Comparison of ENCODE assay signal across 9 cellular contexts in the genomic region with DNA sequence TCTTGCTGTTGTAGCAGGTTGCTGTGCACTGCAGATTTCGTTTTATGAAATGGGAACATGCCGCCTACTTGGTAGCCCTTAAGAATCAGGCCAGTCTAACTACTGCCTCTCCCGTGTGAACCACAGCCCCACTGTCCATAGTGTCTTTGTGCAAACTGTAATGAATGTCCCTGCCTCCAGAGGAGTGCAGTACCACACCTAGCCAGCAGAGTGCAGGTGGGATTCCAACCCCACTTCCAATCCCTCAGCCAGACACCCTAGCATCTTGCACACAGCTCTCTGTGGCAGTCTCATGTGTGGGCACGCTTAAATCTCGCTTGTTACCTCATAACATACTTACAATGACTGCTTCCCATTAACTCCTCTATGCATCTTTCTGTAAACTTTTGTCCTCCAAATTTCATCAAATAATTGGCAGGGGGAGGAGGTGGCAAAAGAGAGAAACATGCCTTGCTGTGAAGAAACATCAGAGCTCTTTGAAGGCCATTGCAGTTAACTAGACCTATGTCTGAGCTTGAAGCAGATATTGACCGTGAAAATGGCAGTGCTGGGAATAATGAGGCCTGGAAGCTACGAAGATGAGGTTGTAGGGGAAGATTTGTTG. TPM values are rescaled to one million over a fixed set of nuclear protein-coding genes. Genes with fewer than 3 reads are reported as not detected.
A peak's percentile ranks its signal among the peaks of the same experiment; 100 is the strongest.
DNase-seq lines count a peak whose midpoint lies in the region; ATAC-seq and TF ChIP-seq lines count a peak whose summit lies in the region.
"Had no signal": no experiment of that assay in that cellular context is flagged by ENCODE, and none has a peak within 500 bp of the region (broad histone marks: within the 10 kb centered on the region; RNA-seq: fewer than 3 reads in every experiment).

No MANE protein-coding gene starts in this region.

- H3K9ac ChIP-seq in colonic mucosa (ENCODE audit: low read depth in 2 of 2, low read length in 2 of 2), result no peak overlapping the region

- H3K9me3 ChIP-seq in colonic mucosa (no peaks in the 10 kb centered on the region), psoas muscle (no peaks in the 10 kb centered on the region)

- H3K27me3 ChIP-seq in colonic mucosa, result no peaks in the 10 kb centered on the region
- H3K27me3 ChIP-seq in psoas muscle (ENCODE audit: insufficient read depth in 3 of 3, low read length in 2 of 3), result no peaks in the 10 kb centered on the region

- 85 to 88% (median 86%) methylated on average over 7 of the region's 7 CpGs for WGBS in psoas muscle, 3 donors

- H3K4me1 ChIP-seq in colonic mucosa, result no peaks in the 10 kb centered on the region
- H3K4me1 ChIP-seq in psoas muscle, result no peaks in the 10 kb centered on the region

- no peaks in the 10 kb centered on the region for H3K36me3 Mint-ChIP-seq in WTC11

- H3K27me3 Mint-ChIP-seq in WTC11 (ENCODE audit: low read depth), result no peaks in the 10 kb centered on the region
- H3K27me3 Mint-ChIP-seq: central memory CD8-positive, alpha-beta T cell had no signal

- no peak overlapping the region for H3K27ac ChIP-seq in colonic mucosa
- no peak overlapping the region for H3K27ac ChIP-seq in psoas muscle

- no peak overlapping the region for H3K4me3 Mint-ChIP-seq in WTC11
- H3K4me3 Mint-ChIP-seq: central memory CD8-positive, alpha-beta T cell had no signal

- H3K4me1 Mint-ChIP-seq in WTC11, result no peaks in the 10 kb centered on the region
- H3K4me1 Mint-ChIP-seq: central memory CD8-positive, alpha-beta T cell had no signal

- H3K36me3 ChIP-seq in colonic mucosa (no peaks in the 10 kb centered on the region), psoas muscle (ENCODE audit: insufficient read depth in 1 of 2, low read depth in 1 of 2) (peaks cover 16 to 89% of the 10 kb centered on the region in 2 donors)

- TF ChIP-seq CTCF in WTC11 (IDR thresholded peaks at IDR 0.05) (peak; percentile 98), colonic mucosa (IDR thresholded peaks at IDR 0.05) (peak; percentile 79), psoas muscle (IDR thresholded peaks at IDR 0.05) (peak; percentile 41)

- POLR2A ChIA-PET in WTC11 (lab: Charles Lee), result no interaction called here

- ATAC-seq in HG03064 (IDR thresholded peaks at IDR 0.05; ENCODE audit: low read depth, unreplicated experiment), result peak; percentile 83
- peak; percentile 100 for ATAC-seq in WTC11
- ATAC-seq in psoas muscle, result no peak

- H3K9me3 Mint-ChIP-seq in WTC11, result 0 out of 2 replicates have a peak, but pooled peaks cover 2% of the 10 kb centered on the region
- H3K9me3 Mint-ChIP-seq: central memory CD8-positive, alpha-beta T cell had no signal

- intact Hi-C loops in colonic mucosa (cut with DNase I) (no loop called here), psoas muscle (cut with DNase I) (no loop called here)

- peak; percentile 7 for DNase-seq in NCI-H2196 (lab: John Stamatoyannopoulos, UW; ENCODE audit: unreplicated experiment)
- no peak for DNase-seq in NCI-H2196 treated with DMSO at 0.1 percent for 48 hours (lab: John Stamatoyannopoulos, UW; ENCODE audit: unreplicated experiment)
- peak; percentile 85 for DNase-seq in WTC11 (ENCODE audit: low spot score)
- peak; percentile 60 for DNase-seq in colonic mucosa
- no peak for DNase-seq in psoas muscle
- no peak for DNase-seq in DMS79 treated with DMSO at 0.1 percent for 48 hours (lab: John Stamatoyannopoulos, UW)
- DNase-seq in retina, result no peak

- CTCF ChIA-PET in WTC11 (lab: Charles Lee), result interaction anchor here (0.7 to 3.1 kb wide), 27 partner anchors 8 to 358 kb away, joined by 3 to 28 read pairs (median 4); a partner anchor contains a TSS

- no peak overlapping the region for H3K4me3 ChIP-seq in colonic mucosa
- no peak overlapping the region for H3K4me3 ChIP-seq in psoas muscle

- H3K27ac Mint-ChIP-seq in WTC11, result 0 out of 2 replicates have a peak overlapping the region, but pooled peaks have one; percentile 39

TF ChIP-seq in WTC11, 78 proteins besides CTCF, POLR2A, EP300 and RAD21 (continues in another document):
- TF ChIP-seq, protein P1, sequence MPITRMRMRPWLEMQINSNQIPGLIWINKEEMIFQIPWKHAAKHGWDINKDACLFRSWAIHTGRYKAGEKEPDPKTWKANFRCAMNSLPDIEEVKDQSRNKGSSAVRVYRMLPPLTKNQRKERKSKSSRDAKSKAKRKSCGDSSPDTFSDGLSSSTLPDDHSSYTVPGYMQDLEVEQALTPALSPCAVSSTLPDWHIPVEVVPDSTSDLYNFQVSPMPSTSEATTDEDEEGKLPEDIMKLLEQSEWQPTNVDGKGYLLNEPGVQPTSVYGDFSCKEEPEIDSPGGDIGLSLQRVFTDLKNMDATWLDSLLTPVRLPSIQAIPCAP (CRISPR knock-in tag; IDR thresholded peaks at IDR 0.05), result no peak
- TF ChIP-seq ZBTB21 (CRISPR knock-in tag; IDR thresholded peaks at IDR 0.05; ENCODE audit: borderline replicate concordance) (no peak), TCF7 (CRISPR knock-in tag; IDR thresholded peaks at IDR 0.05; ENCODE audit: low read depth) (no peak), RELA (CRISPR knock-in tag; IDR thresholded peaks at IDR 0.05; ENCODE audit: borderline replicate concordance) (no peak), JAZF1 (CRISPR knock-in tag; IDR thresholded peaks at IDR 0.05) (no peak), GABPB1 (CRISPR knock-in tag; IDR thresholded peaks at IDR 0.05) (no peak), ZNF219 (CRISPR knock-in tag; IDR thresholded peaks at IDR 0.05; ENCODE audit: borderline replicate concordance) (no peak), GTF2I (CRISPR knock-in tag; conservative IDR thresholded peaks at IDR 0.05) (no peak), ATF1 (CRISPR knock-in tag; IDR thresholded peaks at IDR 0.05) (no peak), CREB1 (CRISPR knock-in tag; IDR thresholded peaks at IDR 0.05) (no peak)
- TF ChIP-seq, protein P2, sequence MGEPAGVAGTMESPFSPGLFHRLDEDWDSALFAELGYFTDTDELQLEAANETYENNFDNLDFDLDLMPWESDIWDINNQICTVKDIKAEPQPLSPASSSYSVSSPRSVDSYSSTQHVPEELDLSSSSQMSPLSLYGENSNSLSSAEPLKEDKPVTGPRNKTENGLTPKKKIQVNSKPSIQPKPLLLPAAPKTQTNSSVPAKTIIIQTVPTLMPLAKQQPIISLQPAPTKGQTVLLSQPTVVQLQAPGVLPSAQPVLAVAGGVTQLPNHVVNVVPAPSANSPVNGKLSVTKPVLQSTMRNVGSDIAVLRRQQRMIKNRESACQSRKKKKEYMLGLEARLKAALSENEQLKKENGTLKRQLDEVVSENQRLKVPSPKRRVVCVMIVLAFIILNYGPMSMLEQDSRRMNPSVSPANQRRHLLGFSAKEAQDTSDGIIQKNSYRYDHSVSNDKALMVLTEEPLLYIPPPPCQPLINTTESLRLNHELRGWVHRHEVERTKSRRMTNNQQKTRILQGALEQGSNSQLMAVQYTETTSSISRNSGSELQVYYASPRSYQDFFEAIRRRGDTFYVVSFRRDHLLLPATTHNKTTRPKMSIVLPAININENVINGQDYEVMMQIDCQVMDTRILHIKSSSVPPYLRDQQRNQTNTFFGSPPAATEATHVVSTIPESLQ (CRISPR knock-in tag; IDR thresholded peaks at IDR 0.05), result no peak
- TF ChIP-seq, protein P3, sequence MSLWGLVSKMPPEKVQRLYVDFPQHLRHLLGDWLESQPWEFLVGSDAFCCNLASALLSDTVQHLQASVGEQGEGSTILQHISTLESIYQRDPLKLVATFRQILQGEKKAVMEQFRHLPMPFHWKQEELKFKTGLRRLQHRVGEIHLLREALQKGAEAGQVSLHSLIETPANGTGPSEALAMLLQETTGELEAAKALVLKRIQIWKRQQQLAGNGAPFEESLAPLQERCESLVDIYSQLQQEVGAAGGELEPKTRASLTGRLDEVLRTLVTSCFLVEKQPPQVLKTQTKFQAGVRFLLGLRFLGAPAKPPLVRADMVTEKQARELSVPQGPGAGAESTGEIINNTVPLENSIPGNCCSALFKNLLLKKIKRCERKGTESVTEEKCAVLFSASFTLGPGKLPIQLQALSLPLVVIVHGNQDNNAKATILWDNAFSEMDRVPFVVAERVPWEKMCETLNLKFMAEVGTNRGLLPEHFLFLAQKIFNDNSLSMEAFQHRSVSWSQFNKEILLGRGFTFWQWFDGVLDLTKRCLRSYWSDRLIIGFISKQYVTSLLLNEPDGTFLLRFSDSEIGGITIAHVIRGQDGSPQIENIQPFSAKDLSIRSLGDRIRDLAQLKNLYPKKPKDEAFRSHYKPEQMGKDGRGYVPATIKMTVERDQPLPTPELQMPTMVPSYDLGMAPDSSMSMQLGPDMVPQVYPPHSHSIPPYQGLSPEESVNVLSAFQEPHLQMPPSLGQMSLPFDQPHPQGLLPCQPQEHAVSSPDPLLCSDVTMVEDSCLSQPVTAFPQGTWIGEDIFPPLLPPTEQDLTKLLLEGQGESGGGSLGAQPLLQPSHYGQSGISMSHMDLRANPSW (CRISPR knock-in tag; conservative IDR thresholded peaks at IDR 0.05; ENCODE audit: low read depth), result no peak
- TF ChIP-seq, protein P4, sequence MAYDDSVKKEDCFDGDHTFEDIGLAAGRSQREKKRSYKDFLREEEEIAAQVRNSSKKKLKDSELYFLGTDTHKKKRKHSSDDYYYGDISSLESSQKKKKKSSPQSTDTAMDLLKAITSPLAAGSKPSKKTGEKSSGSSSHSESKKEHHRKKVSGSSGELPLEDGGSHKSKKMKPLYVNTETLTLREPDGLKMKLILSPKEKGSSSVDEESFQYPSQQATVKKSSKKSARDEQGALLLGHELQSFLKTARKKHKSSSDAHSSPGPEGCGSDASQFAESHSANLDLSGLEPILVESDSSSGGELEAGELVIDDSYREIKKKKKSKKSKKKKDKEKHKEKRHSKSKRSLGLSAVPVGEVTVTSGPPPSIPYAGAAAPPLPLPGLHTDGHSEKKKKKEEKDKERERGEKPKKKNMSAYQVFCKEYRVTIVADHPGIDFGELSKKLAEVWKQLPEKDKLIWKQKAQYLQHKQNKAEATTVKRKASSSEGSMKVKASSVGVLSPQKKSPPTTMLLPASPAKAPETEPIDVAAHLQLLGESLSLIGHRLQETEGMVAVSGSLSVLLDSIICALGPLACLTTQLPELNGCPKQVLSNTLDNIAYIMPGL (CRISPR knock-in tag; IDR thresholded peaks at IDR 0.05), result no peak

RNA-seq across cellular contexts. Expression of a gene that starts 47.2 kb away (rescaled TPM):
- total RNA-seq in WTC11 (2021) (0.25 to 0.48 TPM (median 0.33 TPM) in 3 replicates), colonic mucosa (not detected), psoas muscle (not detected)
- not detected for polyA plus RNA-seq in psoas muscle

RNA-seq across cellular contexts. Expression of a gene that starts 47.4 kb away (rescaled TPM):
- total RNA-seq in WTC11 (2021), result 14.8 to 21.6 TPM (median 18.2 TPM) in 3 replicates
- total RNA-seq in colonic mucosa, result 10 to 100 TPM in 1 of 2 donors, 1 to 10 TPM in 1; 4.8 to 12.1 TPM
- total RNA-seq in psoas muscle, result under 1 TPM; 0.11 to 0.34 (median 0.20) TPM
- polyA plus RNA-seq in psoas muscle, result under 1 TPM; 0.01 to 0.09 (median 0.07) TPM

Comparison
In these comparisons a context has a peak if more than half of its experiments do, and no peak if none do; other contexts are left out.
1. DNase-seq: peak in NCI-H2196 (single experiment), WTC11 (single experiment) and colonic mucosa (single experiment); none in NCI-H2196 treated with DMSO at 0.1 percent for 48 hours (single experiment), psoas muscle (0 of 2), DMS79 treated with DMSO at 0.1 percent for 48 hours (single experiment) and retina (single experiment).
2. ATAC-seq: peak in HG03064 (single experiment) and WTC11 (single experiment); none in psoas muscle (0 of 4).
3. CTCF ChIP-seq: peak in every context shown above with its lines; median percentile 98 in WTC11; 79 in colonic mucosa; 41 in psoas muscle.
4. RNA of a gene that starts 47.4 kb away (total RNA-seq): 14.8 to 21.6 TPM in WTC11 and 4.8 to 12.1 TPM in colonic mucosa; 0.11 to 0.34 TPM in psoas muscle; every median in the first group is over 4 times any median in the second.